8 cellular contexts compared by ENCODE assay signal in the genomic region with DNA sequence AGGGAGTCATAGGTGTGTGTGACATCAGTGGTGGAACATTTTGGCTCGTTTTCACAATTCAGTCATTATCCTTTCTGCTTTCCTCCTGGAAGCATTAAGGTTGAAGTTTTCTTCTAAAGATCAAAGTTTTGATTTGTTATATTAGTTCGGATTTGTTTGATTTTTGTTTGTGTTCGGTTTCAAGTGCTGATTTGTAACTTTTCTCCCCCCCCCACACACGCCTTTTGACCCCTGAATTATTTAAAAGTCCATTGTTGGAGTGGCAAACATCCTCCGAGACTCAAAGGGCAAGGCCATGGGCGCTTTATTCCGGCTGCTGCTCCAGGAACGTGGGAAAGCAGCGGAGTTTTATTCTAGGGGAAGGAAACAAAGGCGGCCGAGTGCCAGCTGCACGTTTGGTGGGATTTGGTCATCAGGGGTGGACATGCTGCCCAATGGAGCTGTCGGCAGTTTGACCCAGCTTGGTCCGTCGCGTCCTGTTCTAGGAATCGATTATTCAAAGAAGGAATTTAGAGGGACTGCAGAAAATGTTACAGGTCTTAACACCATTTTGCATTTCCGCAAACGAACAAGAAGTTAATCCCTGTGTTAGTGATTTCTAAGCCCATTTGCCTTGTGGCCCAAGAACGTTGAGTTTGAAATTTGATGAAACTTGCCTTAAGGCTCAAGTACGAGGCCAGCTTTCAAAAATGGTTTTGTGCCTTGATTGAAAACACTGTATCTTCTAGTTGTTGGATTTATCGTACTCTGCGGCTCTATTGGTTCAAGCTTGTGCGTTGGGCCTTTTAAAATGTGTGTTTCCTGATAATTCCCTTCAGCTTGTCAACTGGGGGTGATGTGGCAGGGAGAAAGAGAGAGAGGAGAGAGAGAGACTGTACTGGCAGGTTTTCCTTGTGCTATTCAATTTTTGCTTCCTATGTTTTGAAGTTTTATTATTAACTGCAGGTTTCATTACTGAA. TPM values are rescaled to one million over a fixed set of nuclear protein-coding genes. Genes with fewer than 3 reads are reported as not detected.
A peak's percentile ranks its signal among the peaks of the same experiment; 100 is the strongest.
DNase-seq lines count a peak whose midpoint lies in the region; ATAC-seq and TF ChIP-seq lines count a peak whose summit lies in the region.

No MANE protein-coding gene starts in this region.

- peaks cover 29% of the 10 kb centered on the region for H3K4me1 ChIP-seq in CD4-positive, alpha-beta memory T cell (ENCODE audit: insufficient read depth, low read length)
- H3K4me1 ChIP-seq in adipocyte (ENCODE audit: control insufficient read depth, insufficient read depth, low read length) (peaks cover 10% of the 10 kb centered on the region), right cardiac atrium (ENCODE audit: control insufficient read depth, insufficient read depth, low read length) (peaks cover 5% of the 10 kb centered on the region)

- H3K9me3 Mint-ChIP-seq in CD4-positive, alpha-beta memory T cell: peaks cover 0 to 2% (median 0%) of the 10 kb centered on the region in 8 donors
- no peaks in the 10 kb centered on the region for H3K9me3 Mint-ChIP-seq in IgD-negative memory B cell

- peak overlapping the region; percentile 77 for H3K27ac ChIP-seq in CD4-positive, alpha-beta memory T cell (ENCODE audit: low read depth, low read length)
- peak overlapping the region; percentile 97 for H3K27ac ChIP-seq in right cardiac atrium (ENCODE audit: low read length)

- H3K27me3 Mint-ChIP-seq in CD4-positive, alpha-beta memory T cell: no peaks in the 10 kb centered on the region
- no peaks in the 10 kb centered on the region for H3K27me3 Mint-ChIP-seq in IgD-negative memory B cell

- CTCF ChIA-PET in CD4-positive, alpha-beta memory T cell (lab: Charles Lee; ENCODE audit: partially characterized antibody): interaction anchor here (1.3 kb wide), 1 partner anchor 40 kb away, joined by 3 read pairs; no protein-coding TSS in a partner anchor

- H3K36me3 Mint-ChIP-seq in CD4-positive, alpha-beta memory T cell: peaks cover 0 to 7% of the 10 kb centered on the region in 2 donors
- no peaks in the 10 kb centered on the region for H3K36me3 Mint-ChIP-seq in IgD-negative memory B cell

- ATAC-seq in right cardiac atrium: peak in 1 of 2 donors; percentile 29
- ATAC-seq in HG03175 (IDR thresholded peaks at IDR 0.05; ENCODE audit: unreplicated experiment): no peak
- ATAC-seq in GM18861 (IDR thresholded peaks at IDR 0.05; ENCODE audit: unreplicated experiment): no peak
- no peak for ATAC-seq in GM18498 (IDR thresholded peaks at IDR 0.05; ENCODE audit: unreplicated experiment)

- H3K4me3 ChIP-seq in CD4-positive, alpha-beta memory T cell (ENCODE audit: low read length in 2 of 2): peak overlapping the region; percentile 61 to 70
- H3K4me3 ChIP-seq in adipocyte (ENCODE audit: low read length): peak overlapping the region; percentile 81
- H3K4me3 ChIP-seq in right cardiac atrium (ENCODE audit: low read length): peak overlapping the region; percentile 90
- peak overlapping the region; percentile 66 for H3K4me3 ChIP-seq in retinal pigment epithelial cell (ENCODE audit: low read length)

- WGBS in right cardiac atrium: 1% methylated on average over 24 of the region's 24 CpGs

- H3K27ac Mint-ChIP-seq in CD4-positive, alpha-beta memory T cell: peak overlapping the region; percentile 85 to 99 (median 97)
- H3K27ac Mint-ChIP-seq in IgD-negative memory B cell: peak overlapping the region; percentile 94 to 95 (median 95)

- POLR2A ChIA-PET in CD4-positive, alpha-beta memory T cell (lab: Charles Lee; ENCODE audit: partially characterized antibody): interaction anchor here (0.7 to 0.8 kb wide), 3 partner anchors 30 to 353 kb away, joined by 3 read pairs; no protein-coding TSS in a partner anchor

- no peak for TF ChIP-seq CTCF in retinal pigment epithelial cell (conservative IDR thresholded peaks at IDR 0.05; ENCODE audit: low read depth, low read length)

- H3K4me3 Mint-ChIP-seq in CD4-positive, alpha-beta memory T cell: peak overlapping the region; percentile 82 to 95 (median 90)
- peak overlapping the region; percentile 85 to 97 (median 92) for H3K4me3 Mint-ChIP-seq in IgD-negative memory B cell

- H3K36me3 ChIP-seq in CD4-positive, alpha-beta memory T cell (ENCODE audit: insufficient read depth, low read length): no peaks in the 10 kb centered on the region
- H3K36me3 ChIP-seq in adipocyte (ENCODE audit: control insufficient read depth, insufficient read depth, low read length, severe bottlenecking): no peaks in the 10 kb centered on the region

- H3K27me3 ChIP-seq in CD4-positive, alpha-beta memory T cell (ENCODE audit: insufficient read depth, low read length): no peaks in the 10 kb centered on the region
- H3K27me3 ChIP-seq in adipocyte (replicated peaks; ENCODE audit: control insufficient read depth, insufficient read depth, low read length) (no peaks in the 10 kb centered on the region), right cardiac atrium (ENCODE audit: control insufficient read depth, insufficient read depth) (no peaks in the 10 kb centered on the region)

- H3K9ac ChIP-seq in adipocyte (ENCODE audit: low read length): peak overlapping the region; percentile 92

- peaks cover 12 to 38% (median 23%) of the 10 kb centered on the region in 4 donors for H3K4me1 Mint-ChIP-seq in CD4-positive, alpha-beta memory T cell
- peaks cover 22 to 31% (median 27%) of the 10 kb centered on the region in 3 donors for H3K4me1 Mint-ChIP-seq in IgD-negative memory B cell

- intact Hi-C loops in CD4-positive, alpha-beta memory T cell (cut with micrococcal nuclease): loop anchor here (2.0 to 5.0 kb wide), 8 partner anchors 39 to 356 kb away; partner anchors contain the start of genes ARAF, CDK16, ELK1 and UBA1
- intact Hi-C loops in right cardiac atrium (cut with DNase I): no loop called here

- H3K9me3 ChIP-seq in CD4-positive, alpha-beta memory T cell (ENCODE audit: control insufficient read depth in 1 of 2, low read length in 2 of 2): no peaks in the 10 kb centered on the region
- H3K9me3 ChIP-seq in adipocyte (ENCODE audit: control insufficient read depth, low read length) (no peaks in the 10 kb centered on the region), right cardiac atrium (ENCODE audit: control insufficient read depth, low read length) (no peaks in the 10 kb centered on the region)

- no peak for DNase-seq in CD4-positive, alpha-beta memory T cell
- peak; percentile 56 for DNase-seq in adipocyte (ENCODE audit: low read depth)
- DNase-seq in right cardiac atrium: peak; percentile 49 to 75 (median 73)
- no peak for DNase-seq in retinal pigment epithelial cell (ENCODE audit: low read depth)

RNA-seq across cellular contexts. Expression of gene ZNF41, which starts 0.6 kb away (rescaled TPM):
- 10 to 100 TPM; 16.1 TPM for total RNA-seq in CD4-positive, alpha-beta memory T cell
- 1 to 10 TPM; 4.7 to 8.7 TPM for polyA plus RNA-seq in CD4-positive, alpha-beta memory T cell
- polyA plus RNA-seq in IgD-negative memory B cell (8.6 TPM), right cardiac atrium (4.6 TPM)
- 10 to 100 TPM; 13.6 to 15.0 (median 14.4) TPM for total RNA-seq in right cardiac atrium

Comparison
In these comparisons a context has a peak if more than half of its experiments do, and no peak if none do; other contexts are left out.
1. DNase-seq: peak in adipocyte (single experiment) and right cardiac atrium (3 of 3); none in CD4-positive, alpha-beta memory T cell (0 of 5) and retinal pigment epithelial cell (single experiment).
2. Peak in every context shown above with its lines, with median percentiles within 50 percentile points of each other: H3K4me3 ChIP-seq.